Comparison of ENCODE assay signal across 10 cellular contexts in the genomic region with DNA sequence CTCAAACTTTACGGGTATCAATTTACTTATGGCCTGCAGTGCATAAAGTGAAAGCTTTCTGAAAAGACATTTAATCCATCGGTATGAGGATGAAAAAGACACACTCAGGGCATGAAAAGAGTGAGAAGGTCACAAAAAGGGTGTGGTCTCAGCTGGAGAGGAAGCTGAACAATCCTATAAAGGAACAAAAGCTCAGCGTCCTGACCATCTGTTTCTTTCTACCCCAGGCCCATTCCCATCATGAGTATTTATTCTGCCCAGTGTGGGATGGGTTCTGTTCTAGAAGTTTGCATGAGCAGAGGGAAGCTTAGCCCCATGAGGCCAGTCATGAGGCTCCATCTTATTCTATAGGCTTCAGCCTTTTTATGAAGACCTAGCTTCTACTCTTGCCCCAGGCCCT.
A peak's percentile ranks its signal among the peaks of the same experiment; 100 is the strongest.
DNase-seq lines count a peak whose midpoint lies in the region; ATAC-seq, FAIRE-seq and TF ChIP-seq lines count a peak whose summit lies in the region.
"Had no signal": no experiment of that assay in that cellular context is flagged by ENCODE, and none has a peak within 500 bp of the region (broad histone marks: within the 10 kb centered on the region; RNA-seq: fewer than 3 reads in every experiment).

No MANE protein-coding gene starts in this region.

- no peak for TF ChIP-seq POLR2A in HCT116 (IDR thresholded peaks at IDR 0.05; ENCODE audit: borderline replicate concordance, extremely low read depth, insufficient read depth, insufficient read length)

- no peaks in the 10 kb centered on the region for H3K36me3 ChIP-seq in CD4-positive, CD25-positive, alpha-beta regulatory T cell (ENCODE audit: control insufficient read depth, insufficient read depth, low read length)
- H3K36me3 ChIP-seq in HCT116 (ENCODE audit: control insufficient read depth in 1 of 2, insufficient read depth in 2 of 2, low read length in 2 of 2) (no peaks in the 10 kb centered on the region), ascending aorta (no peaks in the 10 kb centered on the region), muscle layer of colon (ENCODE audit: insufficient read depth, low read length) (no peaks in the 10 kb centered on the region)

- peaks cover 7% of the 10 kb centered on the region for H3K4me1 ChIP-seq in CD4-positive, CD25-positive, alpha-beta regulatory T cell (ENCODE audit: control insufficient read depth, insufficient read depth, low read length, poor library complexity, severe bottlenecking)
- peaks cover 54 to 75% of the 10 kb centered on the region in 2 experiments for H3K4me1 ChIP-seq in HCT116 (ENCODE audit: control insufficient read depth in 1 of 2, insufficient read depth in 2 of 2, low read length in 2 of 2)
- peaks cover 19 to 71% of the 10 kb centered on the region in 2 donors for H3K4me1 ChIP-seq in ascending aorta
- H3K4me1 ChIP-seq in muscle layer of colon (ENCODE audit: insufficient read depth, low read length) = peaks cover 86% of the 10 kb centered on the region

- peaks cover 15% of the 10 kb centered on the region; the same call in 1 of the 2 replicates for H3K79me2 ChIP-seq in HCT116 (ENCODE audit: insufficient read depth, low read length)

- BruUV-seq in HCT116 (replicated peaks; lab: Mats Ljungman, UMichigan) = no TSS peak

- H3K4me1 Mint-ChIP-seq in CD4-positive, CD25-positive, alpha-beta regulatory T cell = peaks cover 26 to 45% (median 34%) of the 10 kb centered on the region in 4 donors

- peak overlapping the region; percentile 79 for H3K4me2 ChIP-seq in HCT116 (ENCODE audit: low read length)

- H3K9me3 Mint-ChIP-seq in CD4-positive, CD25-positive, alpha-beta regulatory T cell = no peaks in the 10 kb centered on the region

- CTCF ChIA-PET in HCT116 (lab: Charles Lee) = interaction anchor here (1.0 to 1.3 kb wide), 2 partner anchors 16 to 558 kb away, joined by 3 to 4 read pairs; no protein-coding TSS in a partner anchor

- H3K27ac Mint-ChIP-seq in CD4-positive, CD25-positive, alpha-beta regulatory T cell = peak overlapping the region in 2 of 3 donors; percentile 4 to 35

- POLR2A ChIA-PET in HCT116 (lab: Charles Lee) = no interaction called here

- no peak for TF ChIP-seq CTCF in HCT116 (IDR thresholded peaks at IDR 0.05 in 2 of 3, conservative IDR thresholded peaks at IDR 0.05 in 1 of 3; ENCODE audit: borderline replicate concordance in 1 of 3, insufficient read depth in 1 of 3, low read depth in 2 of 3, low read length in 2 of 3)
- no peak for TF ChIP-seq CTCF in ascending aorta (IDR thresholded peaks at IDR 0.05)
- TF ChIP-seq CTCF in GM10266 (IDR thresholded peaks at IDR 0.05; ENCODE audit: control insufficient read depth, insufficient read depth, low read depth, missing control alignments) = no peak
- no peak for TF ChIP-seq CTCF in D721Med (IDR thresholded peaks at IDR 0.05; ENCODE audit: insufficient read depth, missing control alignments)

- no peak for TF ChIP-seq RAD21 in HCT116 (IDR thresholded peaks at IDR 0.05; ENCODE audit: low read depth)

- H3K4me3 ChIP-seq in CD4-positive, CD25-positive, alpha-beta regulatory T cell (ENCODE audit: low read depth, low read length) = no peak overlapping the region
- H3K4me3 ChIP-seq in HCT116 (replicated peaks in 1 of 2; ENCODE audit: low read depth in 1 of 2, low read length in 2 of 2) = peak overlapping the region in 1 of 2 experiments; percentile 33; a peak in 2 of 4 replicates
- H3K4me3 ChIP-seq in ascending aorta = no peak overlapping the region
- no peak overlapping the region for H3K4me3 ChIP-seq in muscle layer of colon (ENCODE audit: low read depth in 1 of 2, low read length in 2 of 2)

- DNase-seq in CD4-positive, CD25-positive, alpha-beta regulatory T cell = peak in 1 of 3 donors; percentile 43
- DNase-seq in HCT116 (ENCODE audit: low read depth, low spot score) (no peak), ascending aorta (ENCODE audit: low spot score in 2 of 2) (no peak), GM10266 (ENCODE audit: extremely low spot score) (no peak), D721Med (ENCODE audit: insufficient read length, low spot score) (no peak), GM19239 (ENCODE audit: insufficient read length, low spot score) (no peak)
- no peak for DNase-seq in stimulated activated CD4-positive, alpha-beta T cell treated with anti-CD3 and anti-CD28 coated beads, Interleukin-4, amount 100 ng/mL, for 1 hour
- DNase-seq: DND-41, hypothalamus had no signal

- intact Hi-C loops in HCT116 (cut with micrococcal nuclease) = loop anchor here (5.0 kb wide), 1 partner anchor 146 kb away; the partner anchor contains the start of gene LPP
- intact Hi-C loops in ascending aorta (cut with DNase I) = no loop called here

- no peaks in the 10 kb centered on the region for H3K9me2 ChIP-seq in HCT116 (ENCODE audit: insufficient read depth)

- RAD21 ChIA-PET in HCT116 (lab: Charles Lee; ENCODE audit: low non-redundant PET in 1 of 2, low total read pairs in 2 of 2, uncharacterized antibody in 2 of 2, unreplicated experiment in 2 of 2) = no interaction called here

- H3K9ac ChIP-seq in HCT116 (ENCODE audit: low read length) (peak overlapping the region; percentile 27), muscle layer of colon (ENCODE audit: low read length) (no peak overlapping the region)

- H3K27me3 ChIP-seq in CD4-positive, CD25-positive, alpha-beta regulatory T cell (ENCODE audit: control insufficient read depth, insufficient read depth, low read length) = no peaks in the 10 kb centered on the region
- no peaks in the 10 kb centered on the region for H3K27me3 ChIP-seq in HCT116 (ENCODE audit: insufficient read depth, low read length)
- no peaks in the 10 kb centered on the region for H3K27me3 ChIP-seq in ascending aorta
- no peaks in the 10 kb centered on the region for H3K27me3 ChIP-seq in muscle layer of colon (ENCODE audit: control insufficient read depth in 1 of 2, insufficient read depth in 2 of 2, low read length in 2 of 2)

- H4K20me1 ChIP-seq in HCT116 (ENCODE audit: insufficient read depth) = no peaks in the 10 kb centered on the region

- H3K9me3 ChIP-seq in CD4-positive, CD25-positive, alpha-beta regulatory T cell (ENCODE audit: control insufficient read depth in 2 of 2, low read length in 2 of 2) = no peaks in the 10 kb centered on the region
- H3K9me3 ChIP-seq in HCT116 (ENCODE audit: control insufficient read depth in 1 of 2, insufficient read depth in 1 of 2, low read depth in 1 of 2, low read length in 2 of 2) = no peaks in the 10 kb centered on the region
- no peaks in the 10 kb centered on the region for H3K9me3 ChIP-seq in ascending aorta
- no peaks in the 10 kb centered on the region for H3K9me3 ChIP-seq in muscle layer of colon (ENCODE audit: low read length)

- H3K27ac ChIP-seq in CD4-positive, CD25-positive, alpha-beta regulatory T cell (ENCODE audit: insufficient read depth, low read length, poor library complexity, severe bottlenecking) = no peak overlapping the region
- H3K27ac ChIP-seq in HCT116 (ENCODE audit: low read depth, low read length) (peak overlapping the region; percentile 18; the same call in 1 of the 2 replicates), ascending aorta (peak overlapping the region; percentile 47 to 87), muscle layer of colon (ENCODE audit: low read depth, low read length) (peak overlapping the region; percentile 75)

- H3K4me3 Mint-ChIP-seq in CD4-positive, CD25-positive, alpha-beta regulatory T cell = peak overlapping the region in 1 of 4 donors; percentile 50

- no peak overlapping the region for H2AFZ ChIP-seq in HCT116 (ENCODE audit: low read depth, low read length, poor library complexity, severe bottlenecking)

- no peak for FAIRE-seq in D721Med (lab: Jason Lieb, UNC)
- FAIRE-seq in GM19239 (lab: Jason Lieb, UNC) = no peak

- peaks cover 10% of the 10 kb centered on the region for H3K36me3 Mint-ChIP-seq in CD4-positive, CD25-positive, alpha-beta regulatory T cell

- ATAC-seq in CD4-positive, CD25-positive, alpha-beta regulatory T cell (ENCODE audit: low read depth in 2 of 2) = peak in 1 of 2 donors; percentile 37
- ATAC-seq in HCT116 = peak; percentile 13; the same call in 1 of the 2 replicates

- peaks cover 4% of the 10 kb centered on the region for H3K27me3 Mint-ChIP-seq in CD4-positive, CD25-positive, alpha-beta regulatory T cell

TF ChIP-seq in HCT116, 20 proteins besides CTCF, POLR2A, EP300 and RAD21:
- TF ChIP-seq, protein P1, sequence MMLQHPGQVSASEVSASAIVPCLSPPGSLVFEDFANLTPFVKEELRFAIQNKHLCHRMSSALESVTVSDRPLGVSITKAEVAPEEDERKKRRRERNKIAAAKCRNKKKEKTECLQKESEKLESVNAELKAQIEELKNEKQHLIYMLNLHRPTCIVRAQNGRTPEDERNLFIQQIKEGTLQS (IDR thresholded peaks at IDR 0.05) = no peak
- TF ChIP-seq TCF7L2 (IDR thresholded peaks at IDR 0.05; ENCODE audit: borderline replicate concordance, extremely low read depth, insufficient read depth, insufficient read length) (peak; percentile 74), FOSL1 (IDR thresholded peaks at IDR 0.05; ENCODE audit: low read depth) (0 out of 2 replicates have a peak, but pooled peaks have one; percentile 3), ZFX (IDR thresholded peaks at IDR 0.05) (no peak), EZH2 (IDR thresholded peaks at IDR 0.05) (no peak), SP1 (IDR thresholded peaks at IDR 0.05; ENCODE audit: low read depth) (peak; percentile 49)
